19 cellular contexts compared by ENCODE assay signal in the genomic region with DNA sequence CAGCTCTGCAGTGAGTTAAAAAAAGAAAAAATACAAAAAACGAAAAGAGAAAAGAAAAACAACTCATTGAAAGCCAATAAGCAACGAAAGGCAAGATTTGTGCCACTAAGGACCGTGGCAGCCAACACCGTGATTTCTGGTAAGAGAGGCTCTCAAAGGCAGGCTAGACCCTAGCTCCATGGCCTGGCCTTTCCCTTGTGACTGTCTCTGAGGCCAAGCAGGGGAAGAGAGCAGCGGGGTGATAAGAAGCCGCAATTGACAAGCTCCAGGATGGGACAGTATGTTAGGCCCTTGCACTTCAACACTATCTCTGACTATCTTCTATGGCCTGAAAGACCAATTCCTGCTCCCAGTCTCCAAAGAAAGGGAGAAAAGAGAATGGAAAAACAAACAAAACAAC. TPM values are rescaled to one million over a fixed set of nuclear protein-coding genes. Genes with fewer than 3 reads are reported as not detected.
"Had no signal": no experiment of that assay in that cellular context is flagged by ENCODE, and none has a peak within 500 bp of the region (broad histone marks: within the 10 kb centered on the region; RNA-seq: fewer than 3 reads in every experiment).

No MANE protein-coding gene starts in this region.

- H3K27me3 ChIP-seq: pancreas, testis had no signal

- H3K36me3 ChIP-seq: esophagus squamous epithelium, left lung, neutrophil, pancreas, sigmoid colon had no signal

- H3K9me3 ChIP-seq: esophagus squamous epithelium, left lung, lower lobe of right lung, neutrophil, pancreas, sigmoid colon, stomach, testis, tibial artery had no signal

- ATAC-seq: effector memory CD8-positive, alpha-beta T cell; left lung; lower lobe of right lung; natural killer cell; pancreas; stimulated activated effector memory CD8-positive, alpha-beta T cell treated with anti-CD3 and anti-CD28 coated beads, Interleukin-12 subunit alpha, Interleukin-12 subunit beta, amount 100 ng/mL, for 72 hours had no signal

- DNase-seq: cortex of kidney; effector memory CD8-positive, alpha-beta T cell; erythroblast; esophagus squamous epithelium; foreskin melanocyte; kidney; left lung; lower lobe of right lung; natural killer cell; pancreas; sigmoid colon; stimulated activated CD4-positive, alpha-beta T cell treated with anti-CD3 and anti-CD28 coated beads, Interleukin-2, amount 100 ng/mL, for 24 hours; stimulated activated CD4-positive, alpha-beta T cell treated with anti-CD3 and anti-CD28 coated beads, Interleukin-4, amount 100 ng/mL, for 24 hours; stimulated activated naive CD4-positive, alpha-beta T cell treated with Interleukin-2 at 50 U/mL for 16 hours; stomach; testis had no signal

- H3K27ac ChIP-seq: esophagus squamous epithelium, left lung, lower lobe of right lung, neutrophil, pancreas, sigmoid colon, stomach, testis, tibial artery had no signal

- H3K4me1 ChIP-seq: left lung, lower lobe of right lung, pancreas, sigmoid colon, stomach, testis, tibial artery had no signal

- H3K4me3 ChIP-seq: esophagus squamous epithelium, left lung, lower lobe of right lung, pancreas, sigmoid colon, stomach, testis, tibial artery had no signal

RNA-seq across cellular contexts. Expression of a gene that starts 12.4 kb away (rescaled TPM):
- total RNA-seq: natural killer cell had no signal
